ENCODE assay signal across 5 cellular contexts in genomic region chr2:111610035-111610434, GRCh38.
DNase-seq lines count a peak whose midpoint lies in the region; TF ChIP-seq lines count a peak whose summit lies in the region.
"Not testable (repeated sequence)": the region's sequence is repeated elsewhere in the genome, so short reads cannot be mapped to it uniquely, and the experiment has no call there.

No MANE protein-coding gene starts in this region.

- peak; percentile 3 for DNase-seq in G401 (ENCODE audit: low spot score)
- DNase-seq in HL-60 (ENCODE audit: low read depth in 1 of 2, low spot score in 1 of 2): not testable (repeated sequence)
- DNase-seq in NCI-H446 treated with DMSO at 0.1 percent for 48 hours (lab: John Stamatoyannopoulos, UW): peak; percentile 27
- peak; percentile 7 for DNase-seq in RPMI8226
- DNase-seq in cerebellar cortex (ENCODE audit: low spot score): peak; percentile 3

- H3K27ac ChIP-seq in HL-60 (replicated peaks): peak overlapping the region; percentile 45

- H3K27me3 ChIP-seq in HL-60 (ENCODE audit: insufficient read depth, poor library complexity, severe bottlenecking): not testable (repeated sequence)

- in situ Hi-C loops in G401 (cut with HindIII; ENCODE audit: low sequenced_read_pairs): not testable (repeated sequence)

- H3K4me3 ChIP-seq in HL-60 (replicated peaks; ENCODE audit: insufficient read depth, low read length): not testable (repeated sequence)

- not testable (repeated sequence) for TF ChIP-seq CTCF in HL-60 (IDR thresholded peaks at IDR 0.05; ENCODE audit: insufficient read depth, low read length)
